ENCODE assay signal across 14 cellular contexts in genomic region chr22:31618057-31618456, GRCh38. TPM values are rescaled to one million over a fixed set of nuclear protein-coding genes. Genes with fewer than 3 reads are reported as not detected.
DNase-seq lines count a peak whose midpoint lies in the region; ATAC-seq and TF ChIP-seq lines count a peak whose summit lies in the region.
"Had no signal": no experiment of that assay in that cellular context is flagged by ENCODE, and none has a peak within 500 bp of the region (broad histone marks: within the 10 kb centered on the region; RNA-seq: fewer than 3 reads in every experiment).

No MANE protein-coding gene starts in this region.

- no peak overlapping the region for H3K4me3 Mint-ChIP-seq in MCF 10A (ENCODE audit: unreplicated experiment)
- H3K4me3 Mint-ChIP-seq in stimulated activated effector memory CD8-positive, alpha-beta T cell treated with anti-CD3 and anti-CD28 coated beads, Interleukin-12 subunit alpha, Interleukin-12 subunit beta, amount 100 ng/mL, for 72 hours = no peak overlapping the region
- H3K4me3 Mint-ChIP-seq: activated B cell treated with CpG ODN at 0.5 μM for 24 hours, T-cell had no signal

- H3K27ac ChIP-seq in breast epithelium (peak overlapping the region; percentile 17 to 32), OCI-LY1 (ENCODE audit: low read depth, low read length, poor library complexity, severe bottlenecking) (peak overlapping the region; percentile 56)
- H3K27ac ChIP-seq: parathyroid adenoma had no signal

- H3F3A ChIP-seq in OCI-LY1 (ENCODE audit: insufficient read depth, low read length) = no peaks in the 10 kb centered on the region

- no peaks in the 10 kb centered on the region for H3K9me3 Mint-ChIP-seq in MCF 10A (ENCODE audit: unreplicated experiment)
- no peaks in the 10 kb centered on the region for H3K9me3 Mint-ChIP-seq in stimulated activated effector memory CD8-positive, alpha-beta T cell treated with anti-CD3 and anti-CD28 coated beads, Interleukin-12 subunit alpha, Interleukin-12 subunit beta, amount 100 ng/mL, for 72 hours
- H3K9me3 Mint-ChIP-seq: activated B cell treated with CpG ODN at 0.5 μM for 24 hours, T-cell had no signal

- H3K27me3 ChIP-seq in breast epithelium (no peaks in the 10 kb centered on the region), OCI-LY1 (ENCODE audit: insufficient read depth, low read length) (no peaks in the 10 kb centered on the region)

- H3K4me3 ChIP-seq in breast epithelium (no peak overlapping the region), OCI-LY1 (ENCODE audit: low read depth, low read length, poor library complexity, severe bottlenecking) (no peak overlapping the region)

- H3K79me2 ChIP-seq in OCI-LY1 (ENCODE audit: insufficient read depth, low read length) = no peaks in the 10 kb centered on the region
- H3K79me2 ChIP-seq: parathyroid adenoma had no signal

- H3K9ac ChIP-seq in OCI-LY1 (ENCODE audit: low read length) = no peak overlapping the region
- H3K9ac ChIP-seq: parathyroid adenoma had no signal

- peaks cover 64% of the 10 kb centered on the region for H3K36me3 Mint-ChIP-seq in MCF 10A (ENCODE audit: insufficient read depth, unreplicated experiment)
- peaks cover 91% of the 10 kb centered on the region for H3K36me3 Mint-ChIP-seq in stimulated activated effector memory CD8-positive, alpha-beta T cell treated with anti-CD3 and anti-CD28 coated beads, Interleukin-12 subunit alpha, Interleukin-12 subunit beta, amount 100 ng/mL, for 72 hours

- DNase-seq in breast epithelium (ENCODE audit: low spot score in 2 of 2) (no peak), MCF 10A (ENCODE audit: unreplicated experiment) (no peak), NCI-H2029 treated with DMSO at 0.1 percent for 48 hours (lab: John Stamatoyannopoulos, UW) (peak; percentile 62), hypothalamus (lab: John Stamatoyannopoulos, UW) (no peak), medulla oblongata (ENCODE audit: extremely low spot score) (no peak), KG1 (lab: John Stamatoyannopoulos, UW) (no peak)
- DNase-seq in stimulated activated effector memory CD8-positive, alpha-beta T cell treated with anti-CD3 and anti-CD28 coated beads, Interleukin-12 subunit alpha, Interleukin-12 subunit beta, amount 100 ng/mL, for 72 hours (ENCODE audit: low spot score in 2 of 2) = no peak
- DNase-seq: activated B cell treated with CpG ODN at 0.5 μM for 24 hours; activated CD8-positive, alpha-beta memory T cell treated with anti-CD3 and anti-CD28 coated beads, Interleukin-2, amount 50 U/mL, for 4 hours; Kasumi-1; T-cell had no signal

- no peaks in the 10 kb centered on the region for H3K9me2 ChIP-seq in OCI-LY1 (ENCODE audit: low read depth, low read length)

- no peak overlapping the region for H3K4me2 ChIP-seq in OCI-LY1 (ENCODE audit: low read length)

- H3K36me3 ChIP-seq in breast epithelium = peaks cover 3% of the 10 kb centered on the region
- H3K36me3 ChIP-seq in OCI-LY1 (ENCODE audit: insufficient read depth, low read length) = peaks cover 63% of the 10 kb centered on the region

- H4K20me1 ChIP-seq in OCI-LY1 (ENCODE audit: insufficient read depth, low read length) = no peaks in the 10 kb centered on the region

- H3K27ac Mint-ChIP-seq in MCF 10A (ENCODE audit: low read depth, unreplicated experiment) = no peak overlapping the region
- H3K27ac Mint-ChIP-seq in stimulated activated effector memory CD8-positive, alpha-beta T cell treated with anti-CD3 and anti-CD28 coated beads, Interleukin-12 subunit alpha, Interleukin-12 subunit beta, amount 100 ng/mL, for 72 hours = peak overlapping the region; percentile 91

- CTCF ChIA-PET in MCF 10A (lab: Yijun Ruan, JAX) = interaction anchor here (0.6 to 0.7 kb wide), 2 partner anchors 12 to 26 kb away, joined by 3 read pairs; no protein-coding TSS in a partner anchor

- no peak for TF ChIP-seq POLR2A in breast epithelium (IDR thresholded peaks at IDR 0.05)

- peaks cover 0 to 6% of the 10 kb centered on the region in 2 donors for H3K4me1 ChIP-seq in breast epithelium
- peaks cover 7% of the 10 kb centered on the region for H3K4me1 ChIP-seq in OCI-LY1 (ENCODE audit: insufficient read depth, low read length, severe bottlenecking)
- H3K4me1 ChIP-seq: parathyroid adenoma had no signal

- H3K27me3 Mint-ChIP-seq in MCF 10A (ENCODE audit: insufficient read depth, unreplicated experiment) = no peaks in the 10 kb centered on the region
- H3K27me3 Mint-ChIP-seq: activated B cell treated with CpG ODN at 0.5 μM for 24 hours, T-cell had no signal

- no peak for ATAC-seq in stimulated activated effector memory CD8-positive, alpha-beta T cell treated with anti-CD3 and anti-CD28 coated beads, Interleukin-12 subunit alpha, Interleukin-12 subunit beta, amount 100 ng/mL, for 72 hours
- ATAC-seq: Panc1, T-cell had no signal

- no peaks in the 10 kb centered on the region for H3K9me3 ChIP-seq in breast epithelium
- H3K9me3 ChIP-seq in OCI-LY1 (ENCODE audit: low read length) = no peaks in the 10 kb centered on the region

- TF ChIP-seq CTCF in breast epithelium (IDR thresholded peaks at IDR 0.05) (no peak), MCF 10A (IDR thresholded peaks at IDR 0.05; ENCODE audit: unreplicated experiment) (no peak), OCI-LY1 (IDR thresholded peaks at IDR 0.05; ENCODE audit: low read length) (no peak)

- no peaks in the 10 kb centered on the region for H3K4me1 Mint-ChIP-seq in MCF 10A (ENCODE audit: insufficient read depth, unreplicated experiment)
- peaks cover 39% of the 10 kb centered on the region for H3K4me1 Mint-ChIP-seq in stimulated activated effector memory CD8-positive, alpha-beta T cell treated with anti-CD3 and anti-CD28 coated beads, Interleukin-12 subunit alpha, Interleukin-12 subunit beta, amount 100 ng/mL, for 72 hours

- BruUV-seq in MCF 10A (replicated peaks; lab: Mats Ljungman, UMichigan) = no TSS peak

- H2AFZ ChIP-seq in OCI-LY1 (ENCODE audit: low read length) = no peak overlapping the region
- H2AFZ ChIP-seq: parathyroid adenoma had no signal

- POLR2A ChIA-PET in MCF 10A (lab: Yijun Ruan, JAX) = interaction anchor here (0.7 to 1.5 kb wide), 3 partner anchors 13 to 44 kb away, joined by 3 to 8 read pairs (median 3); partner anchors contain the start of gene PISD

- intact Hi-C loops in breast epithelium (cut with DNase I; ENCODE audit: low total_unique reads) = no loop called here
- intact Hi-C loops in MCF 10A (cut with micrococcal nuclease) = no loop called here

RNA-seq across cellular contexts. Expression of gene PISD, which starts 44.0 kb away (rescaled TPM):
- 10 to 100 TPM; 49.6 to 58.7 (median 57.0) TPM for total RNA-seq in breast epithelium
- 38.3 and 48.2 TPM in 2 replicates for total RNA-seq in MCF 10A (2022)
